ENCODE assay signal across 8 cellular contexts in the genomic region with DNA sequence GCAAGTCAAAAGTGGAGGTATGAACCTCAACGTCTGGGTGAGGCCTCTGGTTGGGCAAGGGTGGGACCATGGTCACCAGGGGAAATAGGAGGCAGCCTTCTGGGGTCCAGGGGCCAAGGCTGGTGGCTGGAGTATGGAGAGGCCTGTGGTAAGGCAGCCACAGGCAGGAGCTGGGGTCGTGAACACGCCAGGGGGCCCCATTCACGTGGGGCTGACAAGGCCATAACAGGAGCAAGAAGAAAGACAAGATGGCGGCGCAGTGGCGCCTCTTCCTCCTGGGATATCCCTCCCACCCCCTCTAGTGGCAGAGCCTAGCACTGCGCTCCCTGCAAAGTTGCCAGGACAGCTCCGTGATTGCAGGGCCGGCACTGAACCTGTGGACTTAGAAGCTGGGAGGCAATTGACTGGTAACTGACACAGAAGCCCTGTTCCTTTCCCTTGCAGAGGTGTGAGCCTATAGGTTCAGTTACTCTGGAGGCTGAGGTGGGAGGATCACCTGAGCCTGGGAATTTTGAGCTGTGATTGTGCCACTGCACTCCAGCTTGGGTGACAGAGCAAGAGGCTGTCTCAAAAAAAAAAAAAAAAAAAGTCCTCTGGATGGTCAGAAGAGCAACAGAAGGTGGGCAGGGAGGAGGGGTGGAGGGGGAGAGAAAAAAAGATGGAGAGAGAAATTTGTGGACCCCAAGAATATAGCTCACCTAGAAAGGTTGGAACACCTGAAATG. TPM values are rescaled to one million over a fixed set of nuclear protein-coding genes. Genes with fewer than 3 reads are reported as not detected.
A peak's percentile ranks its signal among the peaks of the same experiment; 100 is the strongest.
DNase-seq lines count a peak whose midpoint lies in the region; ATAC-seq and TF ChIP-seq lines count a peak whose summit lies in the region.

No MANE protein-coding gene starts in this region.

- no peaks in the 10 kb centered on the region for H3K27me3 Mint-ChIP-seq in activated CD4-positive, alpha-beta T cell treated with anti-CD3 and anti-CD28 coated beads, Interleukin-2, amount 10 ng/mL, durations not matched to agents 7 days and 5 days

- H3K27me3 ChIP-seq in colonic mucosa (no peaks in the 10 kb centered on the region), right lobe of liver (no peaks in the 10 kb centered on the region)

- CTCF ChIA-PET in activated CD4-positive, alpha-beta T cell treated with anti-CD3 and anti-CD28 coated beads, Interleukin-2, amount 10 ng/mL, durations not matched to agents 7 days and 5 days (lab: Charles Lee): interaction anchor here (0.6 to 2.8 kb wide), 18 partner anchors 9 to 184 kb away, joined by 3 to 11 read pairs (median 4); no protein-coding TSS in a partner anchor

- intact Hi-C loops in colonic mucosa (cut with DNase I) (loop anchor here (2.0 to 5.0 kb wide), 2 partner anchors 82 to 176 kb away; no protein-coding TSS in a partner anchor), right lobe of liver (cut with DNase I) (loop anchor here in 1 of 2 donors (10.0 kb wide), 1 partner anchor 82 kb away; no protein-coding TSS in a partner anchor)

- POLR2A ChIA-PET in activated CD4-positive, alpha-beta T cell treated with anti-CD3 and anti-CD28 coated beads, Interleukin-2, amount 10 ng/mL, durations not matched to agents 7 days and 5 days (lab: Charles Lee): no interaction called here

- H3K9me3 ChIP-seq in colonic mucosa (no peaks in the 10 kb centered on the region), right lobe of liver (no peaks in the 10 kb centered on the region)

- H3K36me3 ChIP-seq in colonic mucosa: no peaks in the 10 kb centered on the region
- no peaks in the 10 kb centered on the region for H3K36me3 ChIP-seq in right lobe of liver

- ATAC-seq in right lobe of liver: peak; percentile 85 to 98 (median 95)

- peaks cover 3% of the 10 kb centered on the region for H3K36me3 Mint-ChIP-seq in activated CD4-positive, alpha-beta T cell treated with anti-CD3 and anti-CD28 coated beads, Interleukin-2, amount 10 ng/mL, durations not matched to agents 7 days and 5 days (ENCODE audit: low read depth)

- H3K27ac Mint-ChIP-seq in activated CD4-positive, alpha-beta T cell treated with anti-CD3 and anti-CD28 coated beads, Interleukin-2, amount 10 ng/mL, durations not matched to agents 7 days and 5 days: peak overlapping the region; percentile 33

- peak; percentile 37 for TF ChIP-seq CTCF in GM20000 (IDR thresholded peaks at IDR 0.05; ENCODE audit: extremely low read depth, missing control alignments)
- peak; percentile 75 for TF ChIP-seq CTCF in colonic mucosa (IDR thresholded peaks at IDR 0.05)
- TF ChIP-seq CTCF in right lobe of liver (IDR thresholded peaks at IDR 0.05): peak; percentile 78 to 90 (median 82)

- H3K4me1 ChIP-seq in colonic mucosa (no peaks in the 10 kb centered on the region), right lobe of liver (no peaks in the 10 kb centered on the region)

- H3K9ac ChIP-seq in colonic mucosa (ENCODE audit: low read depth in 2 of 2, low read length in 2 of 2): no peak overlapping the region

- no peak overlapping the region for H3K4me3 Mint-ChIP-seq in activated CD4-positive, alpha-beta T cell treated with anti-CD3 and anti-CD28 coated beads, Interleukin-2, amount 10 ng/mL, durations not matched to agents 7 days and 5 days

- DNase-seq in AG08395 (ENCODE audit: low spot score) (peak; percentile 70), GM20000 (ENCODE audit: low spot score) (peak; percentile 66), NCI-H2227 (lab: John Stamatoyannopoulos, UW; ENCODE audit: unreplicated experiment) (peak; percentile 89), colonic mucosa (peak; percentile 82), right lobe of liver (peak; percentile 78 to 81 (median 81)), superior temporal gyrus (ENCODE audit: extremely low spot score) (no peak)
- peak; percentile 79 for DNase-seq in activated CD4-positive, alpha-beta T cell treated with anti-CD3 and anti-CD28 coated beads, Interleukin-2, amount 10 ng/mL, durations not matched to agents 7 days and 5 days
- DNase-seq in stimulated activated CD4-positive, alpha-beta T cell treated with anti-CD3 and anti-CD28 coated beads, TNF-alpha, amount 100 ng/mL, for 48 hours (ENCODE audit: low read depth in 3 of 3): peak; percentile 53 to 68 (median 67)

- peaks cover 9% of the 10 kb centered on the region for H3K9me3 Mint-ChIP-seq in activated CD4-positive, alpha-beta T cell treated with anti-CD3 and anti-CD28 coated beads, Interleukin-2, amount 10 ng/mL, durations not matched to agents 7 days and 5 days

- no peaks in the 10 kb centered on the region for H3K4me1 Mint-ChIP-seq in activated CD4-positive, alpha-beta T cell treated with anti-CD3 and anti-CD28 coated beads, Interleukin-2, amount 10 ng/mL, durations not matched to agents 7 days and 5 days

- no peak for TF ChIP-seq POLR2A in right lobe of liver (IDR thresholded peaks at IDR 0.05)

- 26% methylated on average over 7 of the region's 10 CpGs for WGBS in right lobe of liver (ENCODE audit: insufficient coverage, low coverage, low lambda C conversion rate, missing lambda C conversion rate)

- H3K4me3 ChIP-seq in colonic mucosa (no peak overlapping the region), right lobe of liver (no peak overlapping the region)

- H3K27ac ChIP-seq in colonic mucosa (no peak overlapping the region), right lobe of liver (no peak overlapping the region)

RNA-seq across cellular contexts. Expression of gene EDDM13, which starts 19.7 kb away (rescaled TPM):
- total RNA-seq in activated CD4-positive, alpha-beta T cell treated with anti-CD3 and anti-CD28 coated beads, Interleukin-2, amount 10 ng/mL, durations not matched to agents 7 days and 5 days: 1 to 10 TPM; 1.1 to 2.2 TPM
- total RNA-seq in colonic mucosa (not detected), right lobe of liver (not detected)

RNA-seq across cellular contexts. Expression of gene ZSCAN5C, which starts 50.8 kb away (rescaled TPM):
- total RNA-seq in activated CD4-positive, alpha-beta T cell treated with anti-CD3 and anti-CD28 coated beads, Interleukin-2, amount 10 ng/mL, durations not matched to agents 7 days and 5 days: not detected
- total RNA-seq in colonic mucosa: not detected
- not detected for total RNA-seq in right lobe of liver

RNA-seq across cellular contexts. Expression of gene ZSCAN5B, which starts 55.3 kb away (rescaled TPM):
- total RNA-seq in activated CD4-positive, alpha-beta T cell treated with anti-CD3 and anti-CD28 coated beads, Interleukin-2, amount 10 ng/mL, durations not matched to agents 7 days and 5 days: not detected
- total RNA-seq in colonic mucosa (not detected), right lobe of liver (not detected)
